ENCODE assay signal across 16 cellular contexts in the genomic region with DNA sequence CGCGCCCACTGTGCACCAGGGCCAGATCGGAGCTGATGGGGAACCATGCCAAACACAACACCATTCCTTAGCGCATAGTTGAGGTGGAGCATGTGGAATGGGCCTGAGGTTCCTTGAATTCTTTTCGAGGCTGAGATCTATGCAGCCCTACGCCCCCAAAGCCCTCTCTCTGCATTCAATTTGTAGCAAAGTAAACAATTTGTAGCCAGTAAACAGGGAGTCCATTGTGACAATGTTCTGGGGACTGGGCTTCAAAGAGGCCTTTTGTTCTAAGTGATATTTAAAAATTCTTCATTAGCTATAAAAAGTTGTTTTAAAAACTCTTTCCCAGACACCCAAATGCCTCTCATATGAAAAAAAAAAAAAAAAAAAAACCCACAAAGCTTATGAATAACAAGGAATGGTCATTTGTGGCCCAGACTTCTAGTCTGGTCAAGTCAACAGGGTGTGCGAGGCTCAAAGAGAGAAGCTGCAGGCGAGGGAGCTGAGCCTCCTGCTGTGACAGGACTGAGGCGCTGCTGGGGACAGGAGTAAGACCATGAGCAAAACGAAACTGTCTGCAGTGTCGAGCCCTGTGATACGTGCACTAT. TPM values are rescaled to one million over a fixed set of nuclear protein-coding genes. Genes with fewer than 3 reads are reported as not detected.
DNase-seq lines count a peak whose midpoint lies in the region; ATAC-seq and TF ChIP-seq lines count a peak whose summit lies in the region.
"Had no signal": no experiment of that assay in that cellular context is flagged by ENCODE, and none has a peak within 500 bp of the region (broad histone marks: within the 10 kb centered on the region; RNA-seq: fewer than 3 reads in every experiment).

No MANE protein-coding gene starts in this region.

- no peak for TF ChIP-seq CTCF in fibroblast of the aortic adventitia (IDR thresholded peaks at IDR 0.05; ENCODE audit: insufficient read depth, low read length)

- no peak overlapping the region for H3K4me3 ChIP-seq in fibroblast of the aortic adventitia (ENCODE audit: low read depth, low read length)
- H3K4me3 ChIP-seq: BLaER1 treated with 17β-estradiol and CSF1 and Interleukin-3, amounts not matched to agents 10 nM and 100 nM; esophagus muscularis mucosa had no signal

- DNase-seq in H4 (ENCODE audit: low spot score) (peak; percentile 74), amniotic epithelial cell (ENCODE audit: low read depth) (peak; percentile 28), fibroblast of the aortic adventitia (ENCODE audit: low read depth) (peak; percentile 4), superior temporal gyrus (ENCODE audit: extremely low spot score) (peak; percentile 17), iPS-NIHi7 (ENCODE audit: extremely low spot score) (no peak)
- DNase-seq in stimulated activated CD4-positive, alpha-beta T cell treated with anti-CD3 and anti-CD28 coated beads, Interleukin-2, amount 100 ng/mL, for 48 hours: no peak
- DNase-seq: activated CD8-positive, alpha-beta memory T cell treated with anti-CD3 and anti-CD28 coated beads, Interleukin-2, amount 10 ng/mL, durations not matched to agents 7 days and 5 days; cerebellar nuclear complex; NCI-H146; NCI-H526; stimulated activated naive CD8-positive, alpha-beta T cell treated with anti-CD3 and anti-CD28 coated beads, Interleukin-15, amount 100 ng/mL, for 72 hours had no signal

- ATAC-seq in HG02973 (IDR thresholded peaks at IDR 0.05; ENCODE audit: unreplicated experiment): no peak
- no peak for ATAC-seq in HG03457 (IDR thresholded peaks at IDR 0.05; ENCODE audit: unreplicated experiment)
- ATAC-seq: activated CD8-positive, alpha-beta memory T cell treated with anti-CD3 and anti-CD28 coated beads, Interleukin-2, amount 10 ng/mL, durations not matched to agents 7 days and 5 days; Panc1; stimulated activated naive CD8-positive, alpha-beta T cell treated with anti-CD3 and anti-CD28 coated beads, Interleukin-15, amount 100 ng/mL, for 72 hours had no signal

RNA-seq across cellular contexts. Expression of a gene that starts 30.6 kb away (rescaled TPM):
- not detected in 2 replicates for total RNA-seq in H4 (2014; rRNA removed; shearing (Covaris generic))
- not detected in 2 replicates for total RNA-seq in fibroblast of the aortic adventitia (ENCODE audit: low replicate concordance)
- total RNA-seq: activated CD8-positive, alpha-beta memory T cell treated with anti-CD3 and anti-CD28 coated beads, Interleukin-2, amount 10 ng/mL, durations not matched to agents 7 days and 5 days had no signal

RNA-seq across cellular contexts. Expression of a gene that starts 42.1 kb away (rescaled TPM):
- total RNA-seq in H4 (2014; rRNA removed; shearing (Covaris generic)): 25.5 and 33.3 TPM in 2 replicates
- total RNA-seq in fibroblast of the aortic adventitia (ENCODE audit: low replicate concordance): 1.9 and 6.5 TPM in 2 replicates

Comparison
In these comparisons a context has a peak if more than half of its experiments do, and no peak if none do; other contexts are left out.
1. DNase-seq: peak in H4 (single experiment), amniotic epithelial cell (single experiment), fibroblast of the aortic adventitia (single experiment) and superior temporal gyrus (single experiment); none in iPS-NIHi7 (single experiment) and stimulated activated CD4-positive, alpha-beta T cell treated with anti-CD3 and anti-CD28 coated beads, Interleukin-2, amount 100 ng/mL, for 48 hours (0 of 2).